ENCODE assay signal across 11 cellular contexts in the genomic region with DNA sequence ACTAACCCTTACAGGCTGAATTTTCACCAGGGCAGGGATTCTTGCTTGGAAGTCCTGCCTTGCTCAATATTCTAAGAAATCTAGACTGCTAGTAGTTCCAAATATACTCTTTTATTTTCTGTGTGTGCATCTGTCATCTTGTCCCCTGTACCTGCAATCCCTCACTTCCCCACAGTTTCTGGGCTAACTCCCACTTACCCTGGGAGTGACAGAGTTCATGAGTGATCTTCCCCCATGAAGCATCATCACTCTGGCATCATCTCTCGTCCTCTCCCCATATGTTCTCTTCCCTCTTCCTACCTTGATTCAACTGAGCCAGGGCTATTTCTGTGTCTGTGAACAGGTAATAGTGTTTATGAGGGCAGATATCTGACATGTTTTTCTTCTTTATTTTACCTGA.
"Had no signal": no experiment of that assay in that cellular context is flagged by ENCODE, and none has a peak within 500 bp of the region (broad histone marks: within the 10 kb centered on the region; RNA-seq: fewer than 3 reads in every experiment).

No MANE protein-coding gene starts in this region.

- H3K4me1 ChIP-seq: HAP-1 had no signal

- DNase-seq: GM23248, GOT3, H7, H9, HCEC 1CT, HFFc6 had no signal

- H3K9ac ChIP-seq: GM23248 had no signal

- H3K9me3 ChIP-seq: HAP-1 had no signal

- H3K4me3 ChIP-seq: GM23248, GM23338, HAP-1 had no signal

- H3K4me1 Mint-ChIP-seq: GM23338, H9 had no signal

- FAIRE-seq: H1, H54 had no signal

- H3K27ac Mint-ChIP-seq: GM23338, H9, HFFc6 had no signal

- H2AFZ ChIP-seq: GM23248, GM23338 had no signal

- H3K4me2 ChIP-seq: GM23338 had no signal

- H3K27ac ChIP-seq: GM23248 had no signal

- H3K4me3 Mint-ChIP-seq: GM23338, H9, HFFc6 had no signal

- H3K9me3 Mint-ChIP-seq: GM23338, HFFc6 had no signal

- ATAC-seq: GM23338, HCT116 had no signal

- H3K36me3 ChIP-seq: HAP-1 had no signal
